Comparison of ENCODE assay signal across 8 cellular contexts in genomic region chr2:26961603-26962184, GRCh38. TPM values are rescaled to one million over a fixed set of nuclear protein-coding genes. Genes with fewer than 3 reads are reported as not detected.
DNase-seq lines count a peak whose midpoint lies in the region; ATAC-seq and TF ChIP-seq lines count a peak whose summit lies in the region.

No MANE protein-coding gene starts in this region.

- peaks cover 0 to 2% (median 0%) of the 10 kb centered on the region in 7 donors for H3K9me3 Mint-ChIP-seq in CD14-positive monocyte

- 20 to 24% methylated on average over 15 of the region's 15 CpGs for WGBS in lower leg skin, 2 donors

- H3K27me3 Mint-ChIP-seq in CD14-positive monocyte (ENCODE audit: low read depth in 3 of 3) = peaks cover 10 to 21% (median 17%) of the 10 kb centered on the region in 3 donors

- peaks cover 12% of the 10 kb centered on the region for H3K4me1 Mint-ChIP-seq in CD14-positive monocyte

- no peak overlapping the region for H3K4me3 Mint-ChIP-seq in CD14-positive monocyte

- peak; percentile 56 for ATAC-seq in HG03354 (IDR thresholded peaks at IDR 0.05; ENCODE audit: poor library complexity, severe bottlenecking, unreplicated experiment)
- ATAC-seq in GM18873 (IDR thresholded peaks at IDR 0.05; ENCODE audit: low FRiP score, unreplicated experiment) = no peak

- H3K36me3 Mint-ChIP-seq in CD14-positive monocyte = no peaks in the 10 kb centered on the region

- no peak for TF ChIP-seq POLR2A in lower leg skin (IDR thresholded peaks at IDR 0.05)

- peak; percentile 73 for DNase-seq in CD14-positive monocyte (ENCODE audit: low spot score)
- DNase-seq in NCI-H524 treated with DMSO at 0.1 percent for 48 hours (lab: John Stamatoyannopoulos, UW) = peak; percentile 69
- peak; percentile 79 for DNase-seq in activated CD4-positive, alpha-beta T cell treated with anti-CD3 and anti-CD28 coated beads, Interleukin-2, amount 50 U/mL, for 1 hour
- DNase-seq in dermis blood vessel endothelial cell = peak; percentile 89
- peak; percentile 81 to 97 for DNase-seq in lower leg skin (ENCODE audit: low spot score in 2 of 2)
- DNase-seq in stimulated activated CD4-positive, alpha-beta T cell treated with anti-CD3 and anti-CD28 coated beads, TNF-alpha, amount 100 ng/mL, for 48 hours (ENCODE audit: low read depth in 3 of 3) = peak; percentile 50 to 67 (median 65)

- no peak overlapping the region for H3K4me3 ChIP-seq in lower leg skin (ENCODE audit: low read depth, poor library complexity, severe bottlenecking)

- TF ChIP-seq CTCF in CD14-positive monocyte (IDR thresholded peaks at IDR 0.05) = peak; percentile 90
- TF ChIP-seq CTCF in lower leg skin (IDR thresholded peaks at IDR 0.05) = peak in 1 of 3 donors; percentile 96

- no peak overlapping the region for H3K27ac Mint-ChIP-seq in CD14-positive monocyte

- intact Hi-C loops in CD14-positive monocyte (cut with micrococcal nuclease) = loop anchor here (2.0 kb wide), 1 partner anchor 55 kb away; no protein-coding TSS in a partner anchor
- intact Hi-C loops in lower leg skin (cut with DNase I; ENCODE audit: low total_unique reads) = loop anchor here (5.0 kb wide), 1 partner anchor 56 kb away; no protein-coding TSS in a partner anchor

RNA-seq across cellular contexts. Expression of gene MAPRE3, which starts 8.7 kb away (rescaled TPM):
- 1 to 10 TPM; 2.4 to 3.5 TPM for polyA plus RNA-seq in CD14-positive monocyte
- total RNA-seq in dermis blood vessel endothelial cell (0.17 and 1.3 TPM in 2 replicates), lower leg skin (10 to 100 TPM; 23.8 to 63.6 (median 35.7) TPM)

Comparison
In these comparisons a context has a peak if more than half of its experiments do, and no peak if none do; other contexts are left out.
1. RNA of gene MAPRE3, which starts 8.7 kb away (total RNA-seq): 23.8 to 63.6 TPM in lower leg skin; 0.17 to 1.3 TPM in dermis blood vessel endothelial cell; every median in the first group is over 10 times any median in the second.
2. Peak in every context shown above with its lines, with median percentiles within 50 percentile points of each other: DNase-seq.